ENCODE assay signal across 8 cellular contexts in genomic region chr11:73597956-73598718, GRCh38. TPM values are rescaled to one million over a fixed set of nuclear protein-coding genes. Genes with fewer than 3 reads are reported as not detected.
DNase-seq lines count a peak whose midpoint lies in the region; ATAC-seq lines count a peak whose summit lies in the region.

FAM168A (minus strand) TSS chr11:73598112; CDS start chr11:73468474, 129,638 bp downstream.

- H3K36me3 Mint-ChIP-seq in IgD-negative memory B cell = no peaks in the 10 kb centered on the region

- H3K4me1 Mint-ChIP-seq in IgD-negative memory B cell = peaks cover 10 to 29% (median 24%) of the 10 kb centered on the region in 3 donors

- peak within 1 kb of the TSS; percentile 95 to 99 (median 97) for H3K4me3 Mint-ChIP-seq in IgD-negative memory B cell

- no peaks in the 10 kb centered on the region for H3K9me3 Mint-ChIP-seq in IgD-negative memory B cell

- DNase-seq in DMS153 (lab: John Stamatoyannopoulos, UW) (peak; percentile 95), OCI-M1 (lab: John Stamatoyannopoulos, UW) (peak; percentile 100), activated T-cell treated with anti-CD3 and anti-CD28 coated beads for 24 hours (ENCODE audit: low read depth) (peak; percentile 89), epidermal melanocyte (ENCODE audit: insufficient read length, low spot score) (peak; percentile 97), middle frontal gyrus (ENCODE audit: extremely low spot score, low spot score) (peak; percentile 97)
- peak; percentile 88 to 91 for DNase-seq in stimulated activated CD8-positive, alpha-beta memory T cell treated with anti-CD3 and anti-CD28 coated beads, Interleukin-2, amount 100 ng/mL, for 48 hours (ENCODE audit: low read depth in 2 of 2)

- ATAC-seq in GM21528 (IDR thresholded peaks at IDR 0.05; ENCODE audit: low FRiP score, unreplicated experiment) = peak; percentile 85

- H3K27me3 Mint-ChIP-seq in IgD-negative memory B cell = no peaks in the 10 kb centered on the region

- peak within 1 kb of the TSS; percentile 89 to 95 (median 91) for H3K27ac Mint-ChIP-seq in IgD-negative memory B cell

RNA-seq across cellular contexts. Expression of gene FAM168A, which starts in this region (rescaled TPM):
- 2.6 TPM for polyA plus RNA-seq in IgD-negative memory B cell

Comparison
In these comparisons a context has a peak if more than half of its experiments do, and no peak if none do; other contexts are left out.
1. Peak in every context shown above with its lines: DNase-seq and ATAC-seq.